8 cellular contexts compared by ENCODE assay signal in the genomic region with DNA sequence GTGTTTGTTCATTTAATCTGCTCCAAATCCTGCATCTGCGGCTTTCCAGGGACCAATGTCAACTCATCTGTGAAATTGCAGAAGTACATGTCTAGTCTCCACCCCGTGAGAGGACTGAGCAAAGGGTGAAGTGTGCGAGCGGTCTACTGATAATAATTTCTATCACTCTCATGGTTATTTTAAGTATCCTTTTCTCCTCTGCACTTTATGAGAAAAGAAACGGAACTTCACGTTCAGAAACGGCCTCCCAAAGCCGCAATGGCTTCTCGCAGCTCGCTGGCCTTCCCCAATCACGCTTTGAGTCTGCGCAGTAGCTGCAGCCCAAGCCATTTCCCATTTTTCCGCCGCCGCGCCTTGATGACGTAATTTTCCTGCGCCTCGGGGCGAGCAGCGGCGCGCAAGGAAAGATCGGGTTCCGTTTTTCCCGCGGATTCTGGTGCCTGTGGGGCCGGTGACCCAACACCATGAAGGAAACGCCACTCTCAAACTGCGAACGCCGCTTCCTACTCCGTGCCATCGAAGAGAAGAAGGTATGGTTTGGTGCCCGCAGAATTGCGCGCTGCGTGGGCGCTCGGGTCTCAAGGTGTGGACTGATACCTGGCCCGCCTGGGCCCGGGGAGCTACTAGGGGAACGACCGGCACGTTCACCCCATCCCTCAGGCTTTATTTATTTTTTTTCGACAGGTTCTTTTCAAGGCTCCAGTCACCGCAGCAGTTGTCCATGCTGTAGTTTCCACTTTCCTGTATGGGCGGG. TPM values are rescaled to one million over a fixed set of nuclear protein-coding genes. Genes with fewer than 3 reads are reported as not detected.
DNase-seq lines count a peak whose midpoint lies in the region; ATAC-seq and TF ChIP-seq lines count a peak whose summit lies in the region.

A gene with protein sequence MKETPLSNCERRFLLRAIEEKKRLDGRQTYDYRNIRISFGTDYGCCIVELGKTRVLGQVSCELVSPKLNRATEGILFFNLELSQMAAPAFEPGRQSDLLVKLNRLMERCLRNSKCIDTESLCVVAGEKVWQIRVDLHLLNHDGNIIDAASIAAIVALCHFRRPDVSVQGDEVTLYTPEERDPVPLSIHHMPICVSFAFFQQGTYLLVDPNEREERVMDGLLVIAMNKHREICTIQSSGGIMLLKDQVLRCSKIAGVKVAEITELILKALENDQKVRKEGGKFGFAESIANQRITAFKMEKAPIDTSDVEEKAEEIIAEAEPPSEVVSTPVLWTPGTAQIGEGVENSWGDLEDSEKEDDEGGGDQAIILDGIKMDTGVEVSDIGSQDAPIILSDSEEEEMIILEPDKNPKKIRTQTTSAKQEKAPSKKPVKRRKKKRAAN (plus strand): TSS at position 363 of the 754 bp plus-strand sequence. CDS start 102 bp downstream, at position 465.

- no peaks in the 10 kb centered on the region for H3K9me3 Mint-ChIP-seq in natural killer cell treated with Interleukin-12 subunit alpha and Interleukin-12 subunit beta and Interleukin-15 and Interleukin-18, amount 100 ng/mL, for 72 hours

- peak within 1 kb of the TSS; percentile 98 for H2AFZ ChIP-seq in Loucy (ENCODE audit: low read length)

- H3K27me3 Mint-ChIP-seq in natural killer cell treated with Interleukin-12 subunit alpha and Interleukin-12 subunit beta and Interleukin-15 and Interleukin-18, amount 100 ng/mL, for 72 hours, result peaks cover 2% of the 10 kb centered on the region in 2 donors

- H3K4me3 ChIP-seq in Loucy (ENCODE audit: low read length, poor library complexity, severe bottlenecking), result peak within 1 kb of the TSS; percentile 95

- H4K20me1 ChIP-seq in Loucy (ENCODE audit: insufficient read depth, low read length, poor library complexity, severe bottlenecking), result peaks cover 21% of the 10 kb centered on the region

- H3K36me3 Mint-ChIP-seq in natural killer cell treated with Interleukin-12 subunit alpha and Interleukin-12 subunit beta and Interleukin-15 and Interleukin-18, amount 100 ng/mL, for 72 hours, result peaks cover 19% of the 10 kb centered on the region

- H3K27ac Mint-ChIP-seq in natural killer cell treated with Interleukin-12 subunit alpha and Interleukin-12 subunit beta and Interleukin-15 and Interleukin-18, amount 100 ng/mL, for 72 hours, result peak within 1 kb of the TSS; percentile 90 to 98

- ATAC-seq in natural killer cell treated with Interleukin-12 subunit alpha and Interleukin-12 subunit beta and Interleukin-15 and Interleukin-18, amount 100 ng/mL, for 72 hours, result peak; percentile 89 to 91
- peak; percentile 77 for ATAC-seq in stimulated activated naive CD8-positive, alpha-beta T cell treated with anti-CD3 and anti-CD28 coated beads, Interleukin-15, Interleukin-2, amounts not matched to agents 100 U/mL and 50 U/mL, for 24 hours

- H3K9me2 ChIP-seq in Loucy (replicated peaks; ENCODE audit: low read depth, low read length), result no peaks in the 10 kb centered on the region

- H3K4me3 Mint-ChIP-seq in natural killer cell treated with Interleukin-12 subunit alpha and Interleukin-12 subunit beta and Interleukin-15 and Interleukin-18, amount 100 ng/mL, for 72 hours, result peak within 1 kb of the TSS; percentile 93

- H3K4me1 Mint-ChIP-seq in natural killer cell treated with Interleukin-12 subunit alpha and Interleukin-12 subunit beta and Interleukin-15 and Interleukin-18, amount 100 ng/mL, for 72 hours (ENCODE audit: low read depth in 2 of 2), result peaks cover 35 to 42% of the 10 kb centered on the region in 2 donors

- peak within 1 kb of the TSS; percentile 97 for H3K4me2 ChIP-seq in Loucy (ENCODE audit: low read depth, low read length, poor library complexity, severe bottlenecking)

- DNase-seq in EH (ENCODE audit: low read depth), result peak; percentile 92
- DNase-seq in H4 (ENCODE audit: low spot score), result peak; percentile 93
- DNase-seq in activated T-helper 9 cell treated with anti-CD3 and anti-CD28 coated beads, Interleukin-2, amount 50 U/mL, for 16 hours (ENCODE audit: low read depth), result peak; percentile 88
- DNase-seq in fibroblast of peridontal ligament (ENCODE audit: extremely low read depth), result peak; percentile 96
- DNase-seq in natural killer cell treated with Interleukin-12 subunit alpha and Interleukin-12 subunit beta and Interleukin-15 and Interleukin-18, amount 100 ng/mL, for 72 hours (ENCODE audit: low spot score), result peak; percentile 94
- DNase-seq in stimulated activated naive CD8-positive, alpha-beta T cell treated with anti-CD3 and anti-CD28 coated beads, Interleukin-15, Interleukin-2, amounts not matched to agents 100 U/mL and 50 U/mL, for 24 hours, result peak; percentile 97

- H3F3A ChIP-seq in Loucy (ENCODE audit: low read depth), result no peaks in the 10 kb centered on the region

- TF ChIP-seq POLR2A in Raji (IDR thresholded peaks at IDR 0.05; ENCODE audit: insufficient read depth, low read depth, low read length), result peak; percentile 92

- H3K27me3 ChIP-seq in Loucy (ENCODE audit: insufficient read depth, low read length, poor library complexity, severe bottlenecking), result peaks cover 6% of the 10 kb centered on the region

- H3K36me3 ChIP-seq in Loucy (ENCODE audit: insufficient read depth, low read length), result peaks cover 9% of the 10 kb centered on the region; the same call in 1 of the 2 replicates

- no peaks in the 10 kb centered on the region for H3K9me3 ChIP-seq in Loucy (ENCODE audit: insufficient read depth, low read depth, low read length)

- peaks cover 33% of the 10 kb centered on the region for H3K4me1 ChIP-seq in Loucy (ENCODE audit: insufficient read depth, low read length, poor library complexity, severe bottlenecking)

- H3K9ac ChIP-seq in Loucy (ENCODE audit: low read depth, low read length, poor library complexity, severe bottlenecking), result peak within 1 kb of the TSS; percentile 95

- peaks cover 43% of the 10 kb centered on the region for H3K79me2 ChIP-seq in Loucy (ENCODE audit: insufficient read depth, low read length)

- no peak for TF ChIP-seq CTCF in Loucy (conservative IDR thresholded peaks at IDR 0.05; ENCODE audit: low read length)

RNA-seq across cellular contexts. Expression of the gene that starts here (rescaled TPM):
- total RNA-seq in H4 (2014; rRNA removed; shearing (Covaris generic)), result 57.6 and 75.5 TPM in 2 replicates
- total RNA-seq in natural killer cell treated with Interleukin-12 subunit alpha and Interleukin-12 subunit beta and Interleukin-15 and Interleukin-18, amount 100 ng/mL, for 72 hours, result 10 to 100 TPM; 44.0 to 85.3 TPM

Comparison
In these comparisons a context has a peak if more than half of its experiments do, and no peak if none do; other contexts are left out.
1. Peak in every context shown above with its lines: DNase-seq, ATAC-seq and H3K4me3 ChIP-seq.